8 cellular contexts compared by ENCODE assay signal in genomic region chr9:5437254-5438216, GRCh38. TPM values are rescaled to one million over a fixed set of nuclear protein-coding genes. Genes with fewer than 3 reads are reported as not detected.
DNase-seq lines count a peak whose midpoint lies in the region; ATAC-seq, FAIRE-seq and TF ChIP-seq lines count a peak whose summit lies in the region.

Gene PLGRKT, minus strand, starts transcription at chr9:5437925. Its CDS starts 5,948 bp downstream, at chr9:5431977.

- intact Hi-C loops in ascending aorta (cut with DNase I) (loop anchor here (1.0 to 10.0 kb wide), 8 partner anchors 13 to 1913 kb away; partner anchors contain the start of genes AK3, CD274, JAK2 and PLPP6), psoas muscle (cut with DNase I) (loop anchor here in 1 of 2 donors (5.0 to 10.0 kb wide), 3 partner anchors 150 to 693 kb away; partner anchors contain the start of genes AK3 and ERMP1)

- H3K27me3 ChIP-seq in ascending aorta (no peaks in the 10 kb centered on the region), right atrium auricular region (no peaks in the 10 kb centered on the region), psoas muscle (ENCODE audit: insufficient read depth in 3 of 3, low read length in 2 of 3) (no peaks in the 10 kb centered on the region)

- peak within 1 kb of the TSS; percentile 97 for H3K4me3 Mint-ChIP-seq in T-helper 2 cell treated with Interferon-gamma antibody and Interleukin-4, amounts not matched to agents 5 μg/mL and 100 μg/mL, for 36 hours

- H3K4me1 ChIP-seq in ascending aorta (peaks cover 0 to 9% of the 10 kb centered on the region in 2 donors), right atrium auricular region (peaks cover 0 to 19% of the 10 kb centered on the region in 2 donors), psoas muscle (peaks cover 15% of the 10 kb centered on the region)

- peaks cover 36% of the 10 kb centered on the region for H3K4me1 Mint-ChIP-seq in T-helper 2 cell treated with Interferon-gamma antibody and Interleukin-4, amounts not matched to agents 5 μg/mL and 100 μg/mL, for 36 hours (ENCODE audit: low read depth)

- peak within 1 kb of the TSS; percentile 75 to 77 for H3K4me3 ChIP-seq in ascending aorta
- peak within 1 kb of the TSS; percentile 62 to 74 for H3K4me3 ChIP-seq in right atrium auricular region
- H3K4me3 ChIP-seq in psoas muscle, result peak within 1 kb of the TSS; percentile 70

- DNase-seq in NCI-H187 treated with DMSO at 0.1 percent for 48 hours (lab: John Stamatoyannopoulos, UW) (peak; percentile 54), ascending aorta (ENCODE audit: low spot score in 2 of 2) (peak; percentile 85 to 98), right atrium auricular region (ENCODE audit: low spot score) (peak; percentile 97), psoas muscle (peak; percentile 96 to 98), urothelium cell line (ENCODE audit: low spot score) (peak; percentile 85)
- peak; percentile 91 for DNase-seq in T-helper 2 cell treated with Interferon-gamma antibody and Interleukin-4, amounts not matched to agents 5 μg/mL and 100 μg/mL, for 36 hours (ENCODE audit: low spot score)

- peaks cover 29% of the 10 kb centered on the region for H3K36me3 Mint-ChIP-seq in T-helper 2 cell treated with Interferon-gamma antibody and Interleukin-4, amounts not matched to agents 5 μg/mL and 100 μg/mL, for 36 hours (ENCODE audit: low read depth)

- H3K27me3 Mint-ChIP-seq in T-helper 2 cell treated with Interferon-gamma antibody and Interleukin-4, amounts not matched to agents 5 μg/mL and 100 μg/mL, for 36 hours (ENCODE audit: low read depth), result no peaks in the 10 kb centered on the region

- peak within 1 kb of the TSS; percentile 96 for H3K27ac Mint-ChIP-seq in T-helper 2 cell treated with Interferon-gamma antibody and Interleukin-4, amounts not matched to agents 5 μg/mL and 100 μg/mL, for 36 hours

- no peak for FAIRE-seq in urothelium cell line (lab: Jason Lieb, UNC)

- H3K27ac ChIP-seq in ascending aorta (peak within 1 kb of the TSS; percentile 91 to 93), right atrium auricular region (peak within 1 kb of the TSS; percentile 91 to 93), psoas muscle (peak within 1 kb of the TSS; percentile 92)

- H3K9me3 ChIP-seq in ascending aorta (no peaks in the 10 kb centered on the region), right atrium auricular region (no peaks in the 10 kb centered on the region), psoas muscle (no peaks in the 10 kb centered on the region)

- peaks cover 0 to 3% of the 10 kb centered on the region in 2 donors for H3K36me3 ChIP-seq in ascending aorta
- peaks cover 4% of the 10 kb centered on the region for H3K36me3 ChIP-seq in right atrium auricular region
- H3K36me3 ChIP-seq in psoas muscle (ENCODE audit: insufficient read depth in 1 of 2, low read depth in 1 of 2), result peaks cover 2 to 15% of the 10 kb centered on the region in 2 donors

- ATAC-seq in GM18499 (IDR thresholded peaks at IDR 0.05; ENCODE audit: insufficient read depth, unreplicated experiment), result peak; percentile 81
- ATAC-seq in HG02943 (IDR thresholded peaks at IDR 0.05; ENCODE audit: low read depth, unreplicated experiment), result peak; percentile 82
- peak; percentile 97 to 98 (median 98) for ATAC-seq in psoas muscle

- TF ChIP-seq CTCF in ascending aorta (IDR thresholded peaks at IDR 0.05) (peak in 2 of 3 experiments; percentile 25 to 39), right atrium auricular region (IDR thresholded peaks at IDR 0.05) (peak in 1 of 2 donors; percentile 49), psoas muscle (IDR thresholded peaks at IDR 0.05) (peak; percentile 27)

- peaks cover 3% of the 10 kb centered on the region for H3K9me3 Mint-ChIP-seq in T-helper 2 cell treated with Interferon-gamma antibody and Interleukin-4, amounts not matched to agents 5 μg/mL and 100 μg/mL, for 36 hours

- 0 to 1% (median 0%) methylated on average over 55 of the region's 55 CpGs for WGBS in psoas muscle, 3 donors

RNA-seq across cellular contexts. Expression of gene PLGRKT, which starts in this region (rescaled TPM):
- not detected for total RNA-seq in ascending aorta
- total RNA-seq in right atrium auricular region, result 10 to 100 TPM; 17.6 to 30.4 TPM
- total RNA-seq in psoas muscle, result 10 to 100 TPM; 21.4 to 32.2 (median 26.8) TPM
- polyA plus RNA-seq in psoas muscle, result 10 to 100 TPM; 25.0 to 50.4 (median 25.5) TPM

Comparison
In these comparisons a context has a peak if more than half of its experiments do, and no peak if none do; other contexts are left out.
1. Peak in every context shown above with its lines: DNase-seq, ATAC-seq, H3K4me3 ChIP-seq and H3K27ac ChIP-seq.
2. RNA of gene PLGRKT (total RNA-seq): 17.6 to 30.4 TPM in right atrium auricular region and 21.4 to 32.2 TPM in psoas muscle; not detected in ascending aorta (single experiment); every median in the first group is over 10 times any median in the second.
3. Peak in DNase-seq, H3K4me3 ChIP-seq and H3K27ac ChIP-seq in ascending aorta; RNA of the gene not detected or under 1 TPM.